Comparison of ENCODE assay signal across 8 cellular contexts in the genomic region with DNA sequence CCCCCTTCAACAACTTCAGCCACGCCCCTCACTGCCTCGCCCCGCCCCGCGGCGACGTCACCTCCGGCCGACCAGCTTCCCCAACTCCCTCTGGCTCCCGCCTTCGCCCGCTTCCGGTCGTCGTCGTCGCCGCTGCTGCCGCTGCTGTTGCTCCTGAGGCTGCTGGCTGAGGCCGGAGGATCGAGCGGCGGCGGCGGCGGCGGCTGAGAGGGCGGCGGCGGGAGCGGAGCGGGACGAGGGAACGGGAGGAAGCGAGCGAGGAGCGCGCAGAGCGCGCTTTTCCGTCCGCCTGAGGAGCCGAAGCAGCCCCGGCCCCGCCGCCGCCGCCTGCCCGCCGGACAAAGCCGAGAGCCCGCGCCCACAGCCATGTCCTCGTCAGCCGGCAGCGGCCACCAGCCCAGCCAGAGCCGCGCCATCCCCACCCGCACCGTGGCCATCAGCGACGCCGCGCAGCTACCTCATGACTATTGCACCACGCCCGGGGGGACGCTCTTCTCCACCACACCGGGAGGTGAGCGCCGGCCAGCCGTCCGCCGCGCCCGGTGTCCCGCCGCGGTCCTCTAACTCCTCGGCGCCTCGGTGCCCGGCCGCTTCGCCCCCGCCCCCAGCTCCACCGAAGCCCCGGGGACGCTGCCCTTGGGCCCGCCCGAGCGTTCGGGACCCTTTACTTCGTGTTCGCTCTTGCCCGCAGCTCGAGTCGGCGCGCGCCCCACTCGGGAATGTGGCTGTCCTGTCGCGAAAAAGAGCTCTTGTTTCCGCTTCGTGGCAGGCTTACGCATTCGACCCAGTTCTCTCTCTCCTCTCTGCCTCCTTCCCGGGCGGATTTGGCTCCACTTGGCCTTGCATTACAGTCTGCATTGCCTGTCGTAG. TPM values are rescaled to one million over a fixed set of nuclear protein-coding genes. Genes with fewer than 3 reads are reported as not detected.
DNase-seq lines count a peak whose midpoint lies in the region; ATAC-seq and TF ChIP-seq lines count a peak whose summit lies in the region.

A gene with protein sequence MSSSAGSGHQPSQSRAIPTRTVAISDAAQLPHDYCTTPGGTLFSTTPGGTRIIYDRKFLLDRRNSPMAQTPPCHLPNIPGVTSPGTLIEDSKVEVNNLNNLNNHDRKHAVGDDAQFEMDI (plus strand): TSS at position 110 of the 870 bp plus-strand sequence. CDS start 257 bp downstream, at position 367.

- peaks cover 26% of the 10 kb centered on the region for H3K4me1 ChIP-seq in mononuclear cell (ENCODE audit: insufficient read depth, low read length)

- TF ChIP-seq CTCF in epithelial cell of esophagus (IDR thresholded peaks at IDR 0.05; ENCODE audit: insufficient read depth, low read depth, low read length, missing control alignments): no peak

- peaks cover 30 to 35% (median 32%) of the 10 kb centered on the region in 3 donors for H3K4me1 Mint-ChIP-seq in IgD-negative memory B cell

- peak within 1 kb of the TSS; percentile 85 for H3K4me3 ChIP-seq in epithelial cell of esophagus (ENCODE audit: low read length)
- H3K4me3 ChIP-seq in mononuclear cell (ENCODE audit: low read length): peak within 1 kb of the TSS; percentile 78

- peaks cover 3% of the 10 kb centered on the region for H3K36me3 Mint-ChIP-seq in IgD-negative memory B cell

- H3K27me3 ChIP-seq in mononuclear cell (ENCODE audit: insufficient read depth, low read length): no peaks in the 10 kb centered on the region

- H3K4me3 Mint-ChIP-seq in IgD-negative memory B cell: peak within 1 kb of the TSS; percentile 91 to 98 (median 96)

- H3K27ac Mint-ChIP-seq in IgD-negative memory B cell: peak within 1 kb of the TSS; percentile 69 to 92 (median 73)

- ATAC-seq in GM21528 (IDR thresholded peaks at IDR 0.05; ENCODE audit: low FRiP score, unreplicated experiment): peak; percentile 81

- peak; percentile 95 for DNase-seq in DMS 273 (lab: John Stamatoyannopoulos, UW; ENCODE audit: unreplicated experiment)
- peak; percentile 98 for DNase-seq in OCI-M1 (lab: John Stamatoyannopoulos, UW)
- peak; percentile 100 for DNase-seq in activated T-cell treated with anti-CD3 and anti-CD28 coated beads for 4 hours
- DNase-seq in epithelial cell of esophagus (ENCODE audit: low read depth): peak; percentile 97
- peak; percentile 98 to 100 for DNase-seq in stimulated activated CD8-positive, alpha-beta memory T cell treated with anti-CD3 and anti-CD28 coated beads, Interleukin-4, amount 100 ng/mL, for 1 hour (ENCODE audit: low read depth in 2 of 2, low spot score in 1 of 2)

- no peaks in the 10 kb centered on the region for H3K27me3 Mint-ChIP-seq in IgD-negative memory B cell

- H3K9me3 Mint-ChIP-seq in IgD-negative memory B cell: no peaks in the 10 kb centered on the region

- no peaks in the 10 kb centered on the region for H3K9me3 ChIP-seq in mononuclear cell (ENCODE audit: low read depth, low read length)

RNA-seq across cellular contexts. Expression of the gene that starts here (rescaled TPM):
- polyA plus RNA-seq in IgD-negative memory B cell: 39.6 TPM
- 29.8 TPM for total RNA-seq in mononuclear cell

Comparison
In these comparisons a context has a peak if more than half of its experiments do, and no peak if none do; other contexts are left out.
1. Peak in every context shown above with its lines: DNase-seq, ATAC-seq and H3K4me3 ChIP-seq.